Comparison of ENCODE assay signal across 11 cellular contexts in the genomic region with DNA sequence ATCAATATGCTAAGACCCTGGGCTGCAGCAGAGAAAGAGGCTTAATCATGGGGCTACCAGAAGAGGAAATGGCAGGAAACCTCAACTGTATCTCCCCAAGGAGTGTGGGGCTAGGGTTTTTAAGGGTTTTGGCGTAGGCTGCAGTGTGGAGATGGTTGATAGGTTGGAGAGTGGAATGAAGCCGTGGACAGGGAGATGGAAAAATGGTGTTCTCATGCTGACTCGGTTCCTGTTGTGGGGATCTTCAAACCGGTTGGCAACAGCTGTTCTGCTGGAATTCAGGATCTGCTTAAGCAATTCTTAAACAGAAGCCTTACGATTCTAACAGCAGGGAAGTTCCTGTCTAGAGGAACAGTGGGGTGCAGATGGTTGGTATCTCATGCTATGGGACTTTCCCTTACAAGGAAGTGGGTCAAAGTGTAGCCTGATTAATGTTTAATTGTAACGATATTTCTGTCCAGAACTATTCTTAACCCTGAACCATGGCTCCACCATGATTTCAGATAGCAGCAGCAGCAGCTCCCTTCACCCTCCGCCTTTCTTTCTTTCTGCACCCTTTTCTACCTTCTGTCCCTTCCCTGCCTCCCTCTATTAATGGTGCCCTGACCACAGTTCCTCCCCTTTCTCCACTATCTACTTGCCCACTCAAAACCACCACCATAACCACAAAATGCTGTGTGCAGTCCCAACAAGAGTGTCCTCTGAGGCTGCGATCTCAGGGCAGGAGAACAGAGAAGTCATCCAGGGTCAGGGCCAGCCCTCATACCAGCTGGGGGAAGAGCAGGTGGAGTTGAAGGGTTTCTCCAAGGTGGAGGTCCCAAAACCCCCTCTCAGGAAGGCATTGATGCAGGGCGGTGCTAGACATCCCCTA. TPM values are rescaled to one million over a fixed set of nuclear protein-coding genes. Genes with fewer than 3 reads are reported as not detected.
DNase-seq lines count a peak whose midpoint lies in the region; ATAC-seq, FAIRE-seq and TF ChIP-seq lines count a peak whose summit lies in the region.
"Had no signal": no experiment of that assay in that cellular context is flagged by ENCODE, and none has a peak within 500 bp of the region (broad histone marks: within the 10 kb centered on the region; RNA-seq: fewer than 3 reads in every experiment).

No MANE protein-coding gene starts in this region.

- no peak for ATAC-seq in CD8-positive, alpha-beta T cell
- ATAC-seq in GM21423 (IDR thresholded peaks at IDR 0.05; ENCODE audit: unreplicated experiment) = peak; percentile 30

- H3K27ac Mint-ChIP-seq in CD8-positive, alpha-beta T cell = peak overlapping the region; percentile 56

- no peak for FAIRE-seq in RCC 7860 (lab: Jason Lieb, UNC)

- no peak overlapping the region for H3K27ac ChIP-seq in CD8-positive, alpha-beta T cell (ENCODE audit: low read depth, low read length)
- H3K27ac ChIP-seq: breast epithelium, tibial artery had no signal

- no peaks in the 10 kb centered on the region for H3K27me3 Mint-ChIP-seq in CD8-positive, alpha-beta T cell (ENCODE audit: low read depth)

- no peak for DNase-seq in CD8-positive, alpha-beta T cell
- DNase-seq in RCC 7860 (ENCODE audit: low spot score) = peak; percentile 37
- DNase-seq in kidney tubule cell (ENCODE audit: low spot score) = peak; percentile 84
- no peak for DNase-seq in foreskin fibroblast
- DNase-seq in 8988T = no peak
- no peak for DNase-seq in COLO668 (lab: John Stamatoyannopoulos, UW; ENCODE audit: unreplicated experiment)
- no peak for DNase-seq in hypothalamus (lab: John Stamatoyannopoulos, UW)
- DNase-seq: NCI-H526 had no signal

- intact Hi-C loops in CD8-positive, alpha-beta T cell (cut with DNase I, micrococcal nuclease) = loop anchor here in 1 of 2 experiments (2.0 kb wide), 1 partner anchor 32 kb away; a partner anchor contains a TSS

- no peaks in the 10 kb centered on the region for H3K36me3 Mint-ChIP-seq in CD8-positive, alpha-beta T cell

- peaks cover 56% of the 10 kb centered on the region for H3K4me1 ChIP-seq in CD8-positive, alpha-beta T cell (ENCODE audit: insufficient read depth, low read length)
- H3K4me1 ChIP-seq: breast epithelium, tibial artery had no signal

- CTCF ChIA-PET in CD8-positive, alpha-beta T cell (lab: Charles Lee) = interaction anchor here (0.6 to 1.0 kb wide), 2 partner anchors 15 to 128 kb away, joined by 3 read pairs; no protein-coding TSS in a partner anchor

- no peaks in the 10 kb centered on the region for H3K36me3 ChIP-seq in CD8-positive, alpha-beta T cell (ENCODE audit: insufficient read depth, low read length)
- H3K36me3 ChIP-seq: breast epithelium, tibial artery had no signal

- H3K9me3 Mint-ChIP-seq in CD8-positive, alpha-beta T cell = no peaks in the 10 kb centered on the region

- no peaks in the 10 kb centered on the region for H3K9me3 ChIP-seq in CD8-positive, alpha-beta T cell (ENCODE audit: low read length)
- H3K9me3 ChIP-seq: breast epithelium, tibial artery had no signal

- TF ChIP-seq CTCF in CD8-positive, alpha-beta T cell (IDR thresholded peaks at IDR 0.05) = no peak
- no peak for TF ChIP-seq CTCF in foreskin fibroblast (IDR thresholded peaks at IDR 0.05; ENCODE audit: low read depth, low read length)

- no peak overlapping the region for H3K4me3 ChIP-seq in CD8-positive, alpha-beta T cell (ENCODE audit: low read depth, low read length)
- H3K4me3 ChIP-seq in foreskin fibroblast (ENCODE audit: low read depth in 1 of 2, low read length in 2 of 2) = no peak overlapping the region
- H3K4me3 ChIP-seq: breast epithelium, tibial artery had no signal

- POLR2A ChIA-PET in CD8-positive, alpha-beta T cell (lab: Charles Lee) = no interaction called here

- no peaks in the 10 kb centered on the region for H3K27me3 ChIP-seq in CD8-positive, alpha-beta T cell (ENCODE audit: insufficient read depth, low read length)
- H3K27me3 ChIP-seq: breast epithelium had no signal

- no peak overlapping the region for H3K4me3 Mint-ChIP-seq in CD8-positive, alpha-beta T cell

- H3K4me1 Mint-ChIP-seq in CD8-positive, alpha-beta T cell (ENCODE audit: low read depth) = peaks cover 58% of the 10 kb centered on the region

RNA-seq across cellular contexts. Expression of a gene that starts 30.8 kb away (rescaled TPM):
- total RNA-seq in CD8-positive, alpha-beta T cell = under 1 TPM in 1 of 2 experiments, not detected in 1; 0.16 TPM

RNA-seq across cellular contexts. Expression of a gene that starts 48.4 kb away (rescaled TPM):
- total RNA-seq in CD8-positive, alpha-beta T cell = 10 to 100 TPM; 24.2 to 25.9 TPM

Comparison
In these comparisons a context has a peak if more than half of its experiments do, and no peak if none do; other contexts are left out.
1. DNase-seq: peak in RCC 7860 (single experiment) and kidney tubule cell (single experiment); none in CD8-positive, alpha-beta T cell (0 of 7), foreskin fibroblast (0 of 2), 8988T (single experiment), COLO668 (single experiment) and hypothalamus (0 of 51).